In the genomic region with DNA sequence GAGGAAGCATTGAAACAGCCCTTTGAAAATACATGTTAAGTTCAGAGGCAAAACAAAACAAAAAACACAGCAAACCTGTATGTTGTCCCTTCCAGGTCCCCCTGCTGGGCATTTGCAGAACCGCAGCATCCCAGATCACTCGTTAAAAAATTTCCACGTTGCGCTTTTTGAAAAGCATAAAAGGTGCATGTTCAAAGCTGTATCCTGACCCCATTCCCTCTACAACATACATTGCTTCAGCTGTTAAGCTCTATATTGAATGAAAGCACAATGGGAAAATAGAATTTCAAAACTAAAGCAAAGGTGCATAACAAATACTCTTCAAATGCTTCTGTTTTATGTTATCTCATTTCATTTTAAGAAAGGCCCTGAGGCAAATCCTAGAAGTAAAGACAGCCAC, we compare ENCODE assay signal across 8 cellular contexts.
DNase-seq lines count a peak whose midpoint lies in the region; ATAC-seq, FAIRE-seq and TF ChIP-seq lines count a peak whose summit lies in the region.

No MANE protein-coding gene starts in this region.

- peak; percentile 42 for TF ChIP-seq RAD21 in Ishikawa (IDR thresholded peaks at IDR 0.05; ENCODE audit: low read depth)

- peak overlapping the region in 1 of 3 donors; percentile 12 for H3K27ac ChIP-seq in right lobe of liver

- H3K27me3 ChIP-seq in bronchial epithelial cell (ENCODE audit: control insufficient read depth, insufficient read depth, low read length): no peaks in the 10 kb centered on the region
- no peaks in the 10 kb centered on the region for H3K27me3 ChIP-seq in right lobe of liver

- TF ChIP-seq EP300 in Ishikawa (IDR thresholded peaks at IDR 0.05; ENCODE audit: borderline replicate concordance): no peak

- TF ChIP-seq CTCF in D721Med (IDR thresholded peaks at IDR 0.05; ENCODE audit: insufficient read depth, missing control alignments) (peak; percentile 45), bronchial epithelial cell (IDR thresholded peaks at IDR 0.05; ENCODE audit: insufficient read depth, low read length, severe bottlenecking) (peak; percentile 88), right lobe of liver (IDR thresholded peaks at IDR 0.05) (peak; percentile 70 to 88 (median 82))

- 13% methylated on average over 4 of the region's 4 CpGs for WGBS in right lobe of liver (ENCODE audit: insufficient coverage, low coverage, low lambda C conversion rate, missing lambda C conversion rate)

- H3K4me3 ChIP-seq in bronchial epithelial cell (ENCODE audit: low read depth, low read length): no peak overlapping the region
- H3K4me3 ChIP-seq in right lobe of liver: no peak overlapping the region

- peak; percentile 63 to 72 (median 67) for ATAC-seq in right lobe of liver
- no peak for ATAC-seq in GM19395 (IDR thresholded peaks at IDR 0.05; ENCODE audit: unreplicated experiment)
- no peak for ATAC-seq in HG02588 (IDR thresholded peaks at IDR 0.05; ENCODE audit: unreplicated experiment)

- FAIRE-seq in D721Med (lab: Jason Lieb, UNC): no peak
- FAIRE-seq in bronchial epithelial cell (lab: Jason Lieb, UNC): no peak

- H3K36me3 ChIP-seq in bronchial epithelial cell (ENCODE audit: control insufficient read depth, insufficient read depth, low read length): no peaks in the 10 kb centered on the region
- H3K36me3 ChIP-seq in right lobe of liver: no peaks in the 10 kb centered on the region

- DNase-seq in D721Med (ENCODE audit: insufficient read length, low spot score) (no peak), SKM-1 treated with dmso at 0.1 percent for 144 hours (lab: John Stamatoyannopoulos, UW; ENCODE audit: unreplicated experiment) (peak; percentile 13), bronchial epithelial cell (ENCODE audit: low read depth) (peak; percentile 51), right lobe of liver (peak; percentile 55 to 62 (median 56)), superior temporal gyrus (ENCODE audit: extremely low spot score) (peak; percentile 73)

- H3K9me3 ChIP-seq in right lobe of liver: no peaks in the 10 kb centered on the region

- intact Hi-C loops in right lobe of liver (cut with DNase I): loop anchor here in 1 of 2 donors (10.0 kb wide), 1 partner anchor 329 kb away; the partner anchor contains the start of gene THSD4

- peaks cover 0 to 29% (median 6%) of the 10 kb centered on the region in 4 donors for H3K4me1 ChIP-seq in right lobe of liver

- TF ChIP-seq POLR2A in right lobe of liver (IDR thresholded peaks at IDR 0.05): no peak

TF ChIP-seq in Ishikawa, 13 proteins besides CTCF, POLR2A, EP300 and RAD21:
- TF ChIP-seq ZBTB7A (IDR thresholded peaks at IDR 0.05; ENCODE audit: low read depth): no peak
- no peak for TF ChIP-seq CREB1 (IDR thresholded peaks at IDR 0.05; ENCODE audit: low read depth)
- no peak for TF ChIP-seq YY1 (IDR thresholded peaks at IDR 0.05; ENCODE audit: low read depth)
- no peak for TF ChIP-seq NFIC (IDR thresholded peaks at IDR 0.05)
- TF ChIP-seq EGR1 (IDR thresholded peaks at IDR 0.05): no peak
- TF ChIP-seq TEAD4 (IDR thresholded peaks at IDR 0.05): no peak
- TF ChIP-seq FOXM1 (IDR thresholded peaks at IDR 0.05; ENCODE audit: borderline replicate concordance, low read depth): no peak
- TF ChIP-seq, protein P1, sequence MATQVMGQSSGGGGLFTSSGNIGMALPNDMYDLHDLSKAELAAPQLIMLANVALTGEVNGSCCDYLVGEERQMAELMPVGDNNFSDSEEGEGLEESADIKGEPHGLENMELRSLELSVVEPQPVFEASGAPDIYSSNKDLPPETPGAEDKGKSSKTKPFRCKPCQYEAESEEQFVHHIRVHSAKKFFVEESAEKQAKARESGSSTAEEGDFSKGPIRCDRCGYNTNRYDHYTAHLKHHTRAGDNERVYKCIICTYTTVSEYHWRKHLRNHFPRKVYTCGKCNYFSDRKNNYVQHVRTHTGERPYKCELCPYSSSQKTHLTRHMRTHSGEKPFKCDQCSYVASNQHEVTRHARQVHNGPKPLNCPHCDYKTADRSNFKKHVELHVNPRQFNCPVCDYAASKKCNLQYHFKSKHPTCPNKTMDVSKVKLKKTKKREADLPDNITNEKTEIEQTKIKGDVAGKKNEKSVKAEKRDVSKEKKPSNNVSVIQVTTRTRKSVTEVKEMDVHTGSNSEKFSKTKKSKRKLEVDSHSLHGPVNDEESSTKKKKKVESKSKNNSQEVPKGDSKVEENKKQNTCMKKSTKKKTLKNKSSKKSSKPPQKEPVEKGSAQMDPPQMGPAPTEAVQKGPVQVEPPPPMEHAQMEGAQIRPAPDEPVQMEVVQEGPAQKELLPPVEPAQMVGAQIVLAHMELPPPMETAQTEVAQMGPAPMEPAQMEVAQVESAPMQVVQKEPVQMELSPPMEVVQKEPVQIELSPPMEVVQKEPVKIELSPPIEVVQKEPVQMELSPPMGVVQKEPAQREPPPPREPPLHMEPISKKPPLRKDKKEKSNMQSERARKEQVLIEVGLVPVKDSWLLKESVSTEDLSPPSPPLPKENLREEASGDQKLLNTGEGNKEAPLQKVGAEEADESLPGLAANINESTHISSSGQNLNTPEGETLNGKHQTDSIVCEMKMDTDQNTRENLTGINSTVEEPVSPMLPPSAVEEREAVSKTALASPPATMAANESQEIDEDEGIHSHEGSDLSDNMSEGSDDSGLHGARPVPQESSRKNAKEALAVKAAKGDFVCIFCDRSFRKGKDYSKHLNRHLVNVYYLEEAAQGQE (IDR thresholded peaks at IDR 0.05; ENCODE audit: low read depth): no peak
- TF ChIP-seq TAF1 (IDR thresholded peaks at IDR 0.05; ENCODE audit: low read depth): no peak

Comparison
In these comparisons a context has a peak if more than half of its experiments do, and no peak if none do; other contexts are left out.
1. ATAC-seq: peak in right lobe of liver (4 of 4); none in GM19395 (single experiment) and HG02588 (single experiment).
2. Peak in every context shown above with its lines, with median percentiles within 50 percentile points of each other: CTCF ChIP-seq.